In genomic region chr3:108412351-108412750, GRCh38 we compare ENCODE assay signal across 20 cellular contexts.
DNase-seq lines count a peak whose midpoint lies in the region; ATAC-seq, FAIRE-seq and TF ChIP-seq lines count a peak whose summit lies in the region.
"Had no signal": no experiment of that assay in that cellular context is flagged by ENCODE, and none has a peak within 500 bp of the region (broad histone marks: within the 10 kb centered on the region; RNA-seq: fewer than 3 reads in every experiment).

No MANE protein-coding gene starts in this region.

- no peaks in the 10 kb centered on the region for H3K79me2 ChIP-seq in SK-N-SH (ENCODE audit: insufficient read depth)

- H3K4me2 ChIP-seq in SK-N-SH: no peak overlapping the region

- H3F3A ChIP-seq in SK-N-SH (replicated peaks; ENCODE audit: insufficient read depth): peaks cover 8% of the 10 kb centered on the region

- POLR2A ChIA-PET in SK-N-SH (lab: Yijun Ruan, JAX): no interaction called here

- no peaks in the 10 kb centered on the region for H3K9me2 ChIP-seq in SK-N-SH

- TF ChIP-seq RAD21 in SK-N-SH (IDR thresholded peaks at IDR 0.05; ENCODE audit: low read length): no peak

- no peak overlapping the region for H2AFZ ChIP-seq in SK-N-SH (ENCODE audit: low read depth)

- H3K36me3 ChIP-seq in bronchial epithelial cell (ENCODE audit: control insufficient read depth, insufficient read depth, low read length) (no peaks in the 10 kb centered on the region), pancreas (no peaks in the 10 kb centered on the region), SK-N-SH (replicated peaks in 1 of 2; ENCODE audit: control insufficient read depth in 1 of 2, insufficient read depth in 2 of 2, low read length in 1 of 2) (no peaks in the 10 kb centered on the region)

- WGBS in pancreas, 2 donors: 27 to 34% methylated on average over 3 of the region's 3 CpGs
- 68% methylated on average over 3 of the region's 3 CpGs for WGBS in SK-N-SH (ENCODE audit: low lambda C conversion rate)

- no peak for FAIRE-seq in bronchial epithelial cell (lab: Jason Lieb, UNC)
- no peak for FAIRE-seq in pancreas (lab: Jason Lieb, UNC)
- FAIRE-seq: RCC 7860 had no signal

- CTCF ChIA-PET in SK-N-SH (lab: Yijun Ruan, JAX): interaction anchor here (0.8 kb wide), 1 partner anchor 485 kb away, joined by 4 read pairs; no protein-coding TSS in a partner anchor

- H3K27ac ChIP-seq in pancreas (peak overlapping the region in 1 of 4 donors; percentile 57), SK-N-SH (ENCODE audit: low read depth in 2 of 2, low read length in 1 of 2) (no peak overlapping the region)
- H3K27ac ChIP-seq: 22Rv1, HL-60 had no signal

- DNase-seq in NCI-H510A treated with DMSO at 0.1 percent for 48 hours (lab: John Stamatoyannopoulos, UW) (peak; percentile 4), NCI-H510A (lab: John Stamatoyannopoulos, UW) (no peak), LoVo (ENCODE audit: low spot score) (peak; percentile 14), bronchial epithelial cell (ENCODE audit: low read depth) (peak; percentile 82), pancreas (no peak), NCI-H1092 treated with DMSO at 0.1 percent for 48 hours (lab: John Stamatoyannopoulos, UW) (no peak), SK-N-SH (no peak)
- no peak for DNase-seq in activated effector memory CD4-positive, alpha-beta T cell treated with Interleukin-2 at 50 U/mL for 16 hours
- DNase-seq: AML-193, DMS 273 treated with DMSO at 0.1 percent for 48 hours, GDM1, H9, Karpas-422, NCI-H1105, NCI-H1694, NCI-H2227 treated with DMSO at 0.1 percent for 48 hours, Right ventricle myocardium superior had no signal

- H3K4me3 ChIP-seq in bronchial epithelial cell (ENCODE audit: low read depth, low read length) (no peak overlapping the region), pancreas (no peak overlapping the region), SK-N-SH (ENCODE audit: low read depth in 2 of 2, low read length in 1 of 2) (no peak overlapping the region)

- ATAC-seq in pancreas: peak in 3 of 4 donors; percentile 55 to 80 (median 66)

- H3K9ac ChIP-seq in SK-N-SH: no peak overlapping the region

- TF ChIP-seq CTCF in bronchial epithelial cell (IDR thresholded peaks at IDR 0.05; ENCODE audit: insufficient read depth, low read length, severe bottlenecking) (no peak), pancreas (IDR thresholded peaks at IDR 0.05) (no peak), SK-N-SH (IDR thresholded peaks at IDR 0.05) (no peak)

- no peak for TF ChIP-seq EP300 in SK-N-SH (IDR thresholded peaks at IDR 0.05; ENCODE audit: borderline replicate concordance in 1 of 2, low read depth in 1 of 2, low read length in 1 of 2)

- H3K9me3 ChIP-seq in pancreas (no peaks in the 10 kb centered on the region), SK-N-SH (no peaks in the 10 kb centered on the region)

- H4K20me1 ChIP-seq in SK-N-SH (ENCODE audit: insufficient read depth): no peaks in the 10 kb centered on the region

- H3K27me3 ChIP-seq in bronchial epithelial cell (ENCODE audit: control insufficient read depth, insufficient read depth, low read length): no peaks in the 10 kb centered on the region
- H3K27me3 ChIP-seq in pancreas: no peaks in the 10 kb centered on the region
- H3K27me3 ChIP-seq in SK-N-SH (ENCODE audit: insufficient read depth): no peaks in the 10 kb centered on the region

- peaks cover 0 to 8% (median 4%) of the 10 kb centered on the region in 3 donors for H3K4me1 ChIP-seq in pancreas
- peaks cover 3 to 14% of the 10 kb centered on the region in 2 experiments; a peak in 3 of 4 replicates for H3K4me1 ChIP-seq in SK-N-SH (ENCODE audit: control insufficient read depth in 1 of 2, insufficient read depth in 2 of 2, low read depth in 1 of 2, low read length in 1 of 2)

- intact Hi-C loops in pancreas (cut with DNase I): no loop called here

TF ChIP-seq in SK-N-SH, 30 proteins besides CTCF, POLR2A, EP300 and RAD21:
- TF ChIP-seq IRF3 (IDR thresholded peaks at IDR 0.05; ENCODE audit: low read depth, low read length) (no peak), CHD2 (IDR thresholded peaks at IDR 0.05; ENCODE audit: low read length, partially characterized antibody) (no peak), RFX5 (IDR thresholded peaks at IDR 0.05; ENCODE audit: low read length) (no peak), TAF1 (IDR thresholded peaks at IDR 0.05; ENCODE audit: borderline replicate concordance, low read depth, low read length) (no peak), TEAD4 (IDR thresholded peaks at IDR 0.05; ENCODE audit: borderline replicate concordance, insufficient read depth) (no peak), TCF12 (IDR thresholded peaks at IDR 0.05) (no peak)

Comparison
In these comparisons a context has a peak if more than half of its experiments do, and no peak if none do; other contexts are left out.
1. DNase-seq: peak in NCI-H510A treated with DMSO at 0.1 percent for 48 hours (single experiment), LoVo (single experiment) and bronchial epithelial cell (single experiment); none in NCI-H510A (single experiment), pancreas (0 of 6), NCI-H1092 treated with DMSO at 0.1 percent for 48 hours (single experiment), SK-N-SH (single experiment) and activated effector memory CD4-positive, alpha-beta T cell treated with Interleukin-2 at 50 U/mL for 16 hours (single experiment).